In genomic region chr13:19764237-19764636, GRCh38 we compare ENCODE assay signal across 17 cellular contexts. TPM values are rescaled to one million over a fixed set of nuclear protein-coding genes. Genes with fewer than 3 reads are reported as not detected.
DNase-seq lines count a peak whose midpoint lies in the region; ATAC-seq, FAIRE-seq and TF ChIP-seq lines count a peak whose summit lies in the region.
"Had no signal": no experiment of that assay in that cellular context is flagged by ENCODE, and none has a peak within 500 bp of the region (broad histone marks: within the 10 kb centered on the region; RNA-seq: fewer than 3 reads in every experiment).

No MANE protein-coding gene starts in this region.

- peak overlapping the region; percentile 34 for H3K27ac Mint-ChIP-seq in activated T-cell treated with anti-CD3 and anti-CD28 coated beads, Interleukin-2, amount 50 U/mL, for 24 hours
- peak overlapping the region; percentile 55 for H3K27ac Mint-ChIP-seq in activated CD8-positive, alpha-beta T cell treated with anti-CD3 and anti-CD28 coated beads, Interleukin-2, amount 10 ng/mL, durations not matched to agents 7 days and 5 days
- peak overlapping the region in 4 of 10 donors; percentile 6 to 58 (median 50) for H3K27ac Mint-ChIP-seq in naive thymus-derived CD8-positive, alpha-beta T cell

- H3K9me3 ChIP-seq in tibial nerve = no peaks in the 10 kb centered on the region

- no peak for TF ChIP-seq EP300 in tibial nerve (IDR thresholded peaks at IDR 0.05)

- peaks cover 87% of the 10 kb centered on the region for H3K36me3 Mint-ChIP-seq in activated T-cell treated with anti-CD3 and anti-CD28 coated beads, Interleukin-2, amount 50 U/mL, for 24 hours (ENCODE audit: low read depth)
- peaks cover 27% of the 10 kb centered on the region for H3K36me3 Mint-ChIP-seq in activated T-cell treated with anti-CD3 and anti-CD28 coated beads, Interleukin-2, amount 50 U/mL, for 4 hours (ENCODE audit: insufficient read depth)
- H3K36me3 Mint-ChIP-seq in activated CD8-positive, alpha-beta T cell treated with anti-CD3 and anti-CD28 coated beads, Interleukin-2, amount 10 ng/mL, durations not matched to agents 7 days and 5 days (ENCODE audit: low read depth) = peaks cover 62% of the 10 kb centered on the region
- peaks cover 0 to 85% (median 12%) of the 10 kb centered on the region in 3 donors for H3K36me3 Mint-ChIP-seq in naive thymus-derived CD8-positive, alpha-beta T cell

- POLR2A ChIA-PET in activated CD8-positive, alpha-beta T cell treated with anti-CD3 and anti-CD28 coated beads, Interleukin-2, amount 10 ng/mL, durations not matched to agents 7 days and 5 days (lab: Charles Lee) = no interaction called here
- POLR2A ChIA-PET in naive thymus-derived CD8-positive, alpha-beta T cell (lab: Charles Lee) = interaction anchor here (0.6 kb wide), 1 partner anchor 111 kb away, joined by 5 read pairs; no protein-coding TSS in a partner anchor

- no peak for ATAC-seq in activated T-cell treated with anti-CD3 and anti-CD28 coated beads, Interleukin-2, amount 50 U/mL, for 4 hours
- peak; percentile 30 for ATAC-seq in activated CD8-positive, alpha-beta T cell treated with anti-CD3 and anti-CD28 coated beads, Interleukin-2, amount 10 ng/mL, durations not matched to agents 7 days and 5 days
- ATAC-seq in naive thymus-derived CD8-positive, alpha-beta T cell = no peak
- ATAC-seq in GM19351 (IDR thresholded peaks at IDR 0.05; ENCODE audit: unreplicated experiment) = no peak

- no peak for DNase-seq in activated T-cell treated with anti-CD3 and anti-CD28 coated beads, Interleukin-2, amount 50 U/mL, for 24 hours
- DNase-seq in activated T-cell treated with anti-CD3 and anti-CD28 coated beads, Interleukin-2, amount 50 U/mL, for 4 hours = no peak
- peak; percentile 2 for DNase-seq in activated CD8-positive, alpha-beta T cell treated with anti-CD3 and anti-CD28 coated beads, Interleukin-2, amount 10 ng/mL, durations not matched to agents 7 days and 5 days
- DNase-seq in naive thymus-derived CD8-positive, alpha-beta T cell = no peak
- DNase-seq in tibial nerve (ENCODE audit: low spot score in 2 of 2) (no peak), RCC 7860 (ENCODE audit: low spot score) (no peak)
- DNase-seq: COR-L47, DMS153, EL, NCI-H1436, NCI-H2029, NCI-H510A, NCI-H82, Right ventricle myocardium superior had no signal

- H3K27me3 Mint-ChIP-seq in activated T-cell treated with anti-CD3 and anti-CD28 coated beads, Interleukin-2, amount 50 U/mL, for 24 hours = no peaks in the 10 kb centered on the region
- no peaks in the 10 kb centered on the region for H3K27me3 Mint-ChIP-seq in activated T-cell treated with anti-CD3 and anti-CD28 coated beads, Interleukin-2, amount 50 U/mL, for 4 hours (ENCODE audit: low read depth)
- H3K27me3 Mint-ChIP-seq in activated CD8-positive, alpha-beta T cell treated with anti-CD3 and anti-CD28 coated beads, Interleukin-2, amount 10 ng/mL, durations not matched to agents 7 days and 5 days (ENCODE audit: low read depth) = no peaks in the 10 kb centered on the region
- H3K27me3 Mint-ChIP-seq in naive thymus-derived CD8-positive, alpha-beta T cell = no peaks in the 10 kb centered on the region

- H3K36me3 ChIP-seq in tibial nerve = peaks cover 0 to 42% (median 0%) of the 10 kb centered on the region in 3 donors

- no peak overlapping the region for H3K27ac ChIP-seq in tibial nerve
- H3K27ac ChIP-seq: C4-2B had no signal

- peaks cover 0 to 43% (median 2%) of the 10 kb centered on the region in 4 donors for H3K4me1 ChIP-seq in tibial nerve

- WGBS in tibial nerve, 2 donors = 89 to 93% methylated on average over 2 of the region's 2 CpGs

- no peak for TF ChIP-seq POLR2A in tibial nerve (IDR thresholded peaks at IDR 0.05)

- no peak overlapping the region for H3K4me3 Mint-ChIP-seq in activated T-cell treated with anti-CD3 and anti-CD28 coated beads, Interleukin-2, amount 50 U/mL, for 24 hours
- no peak overlapping the region for H3K4me3 Mint-ChIP-seq in activated T-cell treated with anti-CD3 and anti-CD28 coated beads, Interleukin-2, amount 50 U/mL, for 4 hours
- no peak overlapping the region for H3K4me3 Mint-ChIP-seq in activated CD8-positive, alpha-beta T cell treated with anti-CD3 and anti-CD28 coated beads, Interleukin-2, amount 10 ng/mL, durations not matched to agents 7 days and 5 days
- H3K4me3 Mint-ChIP-seq in naive thymus-derived CD8-positive, alpha-beta T cell = peak overlapping the region in 7 of 10 donors; percentile 8 to 66 (median 61)

- no peak overlapping the region for H3K4me3 ChIP-seq in tibial nerve

- TF ChIP-seq CTCF in tibial nerve (IDR thresholded peaks at IDR 0.05) = no peak

- peaks cover 58% of the 10 kb centered on the region for H3K4me1 Mint-ChIP-seq in activated T-cell treated with anti-CD3 and anti-CD28 coated beads, Interleukin-2, amount 50 U/mL, for 24 hours (ENCODE audit: low read depth)
- H3K4me1 Mint-ChIP-seq in activated T-cell treated with anti-CD3 and anti-CD28 coated beads, Interleukin-2, amount 50 U/mL, for 4 hours (ENCODE audit: low read depth) = peaks cover 59% of the 10 kb centered on the region
- H3K4me1 Mint-ChIP-seq in activated CD8-positive, alpha-beta T cell treated with anti-CD3 and anti-CD28 coated beads, Interleukin-2, amount 10 ng/mL, durations not matched to agents 7 days and 5 days (ENCODE audit: low read depth) = peaks cover 40% of the 10 kb centered on the region
- peaks cover 23 to 75% (median 67%) of the 10 kb centered on the region in 4 donors for H3K4me1 Mint-ChIP-seq in naive thymus-derived CD8-positive, alpha-beta T cell

- no peaks in the 10 kb centered on the region for H3K27me3 ChIP-seq in tibial nerve

- H3K9me3 Mint-ChIP-seq in activated T-cell treated with anti-CD3 and anti-CD28 coated beads, Interleukin-2, amount 50 U/mL, for 24 hours = no peaks in the 10 kb centered on the region
- H3K9me3 Mint-ChIP-seq in activated T-cell treated with anti-CD3 and anti-CD28 coated beads, Interleukin-2, amount 50 U/mL, for 4 hours = no peaks in the 10 kb centered on the region
- no peaks in the 10 kb centered on the region for H3K9me3 Mint-ChIP-seq in activated CD8-positive, alpha-beta T cell treated with anti-CD3 and anti-CD28 coated beads, Interleukin-2, amount 10 ng/mL, durations not matched to agents 7 days and 5 days (ENCODE audit: insufficient read depth)
- H3K9me3 Mint-ChIP-seq in naive thymus-derived CD8-positive, alpha-beta T cell = no peaks in the 10 kb centered on the region

- FAIRE-seq in RCC 7860 (lab: Jason Lieb, UNC) = no peak
- FAIRE-seq: H1 had no signal

- CTCF ChIA-PET in activated CD8-positive, alpha-beta T cell treated with anti-CD3 and anti-CD28 coated beads, Interleukin-2, amount 10 ng/mL, durations not matched to agents 7 days and 5 days (lab: Charles Lee) = interaction anchor here (0.6 kb wide), 1 partner anchor 88 kb away, joined by 3 read pairs; no protein-coding TSS in a partner anchor

RNA-seq across cellular contexts. Expression of gene PSPC1, which starts 18.5 kb away (rescaled TPM):
- 10 to 100 TPM; 75.9 to 80.0 (median 75.9) TPM for total RNA-seq in activated T-cell treated with anti-CD3 and anti-CD28 coated beads, Interleukin-2, amount 50 U/mL, for 4 hours
- 10 to 100 TPM; 70.9 to 72.2 TPM for total RNA-seq in activated CD8-positive, alpha-beta T cell treated with anti-CD3 and anti-CD28 coated beads, Interleukin-2, amount 10 ng/mL, durations not matched to agents 7 days and 5 days
- total RNA-seq in naive thymus-derived CD8-positive, alpha-beta T cell = 10 to 100 TPM; 97.9 to 99.4 TPM
- 10 to 100 TPM; 23.4 to 34.1 (median 26.7) TPM for polyA plus RNA-seq in naive thymus-derived CD8-positive, alpha-beta T cell
- total RNA-seq in tibial nerve = 100 to 1,000 TPM in 1 of 4 donors, 10 to 100 TPM in 3; 61.0 to 108 (median 82.0) TPM

Comparison
In these comparisons a context has a peak if more than half of its experiments do, and no peak if none do; other contexts are left out.
1. H3K4me3 Mint-ChIP-seq: peak in naive thymus-derived CD8-positive, alpha-beta T cell (7 of 10); none in activated T-cell treated with anti-CD3 and anti-CD28 coated beads, Interleukin-2, amount 50 U/mL, for 24 hours (single experiment), activated T-cell treated with anti-CD3 and anti-CD28 coated beads, Interleukin-2, amount 50 U/mL, for 4 hours (single experiment) and activated CD8-positive, alpha-beta T cell treated with anti-CD3 and anti-CD28 coated beads, Interleukin-2, amount 10 ng/mL, durations not matched to agents 7 days and 5 days (single experiment).